ENCODE assay signal across 24 cellular contexts in the genomic region with DNA sequence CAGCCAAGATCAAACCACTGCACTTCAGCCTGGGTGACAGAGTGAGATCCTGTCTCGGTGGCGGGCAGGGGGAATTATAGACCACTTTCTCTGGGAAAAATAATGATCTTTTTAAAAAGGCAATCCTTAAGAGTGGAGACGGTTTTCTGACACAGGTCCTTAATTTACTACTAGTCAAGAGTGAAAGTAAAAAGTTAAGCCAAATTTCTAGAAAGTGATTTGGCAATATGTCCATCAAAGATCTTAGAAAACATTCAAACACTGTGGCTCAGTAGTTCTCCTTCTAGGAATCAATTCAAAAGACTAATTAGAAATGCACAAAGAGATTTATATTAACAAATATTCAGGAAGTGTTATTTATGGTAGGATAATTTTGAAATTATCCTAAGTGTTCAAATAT.
"Had no signal": no experiment of that assay in that cellular context is flagged by ENCODE, and none has a peak within 500 bp of the region (broad histone marks: within the 10 kb centered on the region; RNA-seq: fewer than 3 reads in every experiment).

No MANE protein-coding gene starts in this region.

- H3K4me3 ChIP-seq: lower lobe of right lung, mucosa of descending colon, right lobe of liver, skin epidermis, thoracic aorta, vagina had no signal

- H3K4me1 ChIP-seq: foreskin keratinocyte, lower lobe of right lung, vagina had no signal

- H3K27ac ChIP-seq: epithelial cell of prostate, foreskin keratinocyte, lower lobe of right lung, right lobe of liver, skin epidermis, thoracic aorta, vagina had no signal

- ATAC-seq: foreskin keratinocyte, left colon, lower lobe of right lung, mucosa of descending colon had no signal

- H3K9me3 ChIP-seq: lower lobe of right lung, mucosa of descending colon, right lobe of liver, thoracic aorta, vagina had no signal

- H3K36me3 ChIP-seq: lower lobe of right lung, right lobe of liver, thoracic aorta, vagina had no signal

- H3K27me3 ChIP-seq: foreskin keratinocyte, right lobe of liver, vagina had no signal

- DNase-seq: activated CD4-positive, alpha-beta T cell treated with anti-CD3 and anti-CD28 coated beads for 1 hour; activated CD4-positive, alpha-beta T cell treated with anti-CD3 and anti-CD28 coated beads, Interleukin-2, amount 50 U/mL, for 4 hours; activated CD8-positive, alpha-beta memory T cell treated with anti-CD3 and anti-CD28 coated beads for 24 hours; activated CD8-positive, alpha-beta memory T cell treated with anti-CD3 and anti-CD28 coated beads, Interleukin-2, amount 50 U/mL, for 4 hours; activated naive CD4-positive, alpha-beta T cell treated with anti-CD3 and anti-CD28 coated beads for 36 hours; activated naive CD8-positive, alpha-beta T cell treated with anti-CD3 and anti-CD28 coated beads, Interleukin-2, amount 10 ng/mL, durations not matched to agents 7 days and 5 days; activated T-cell treated with anti-CD3 and anti-CD28 coated beads, Interleukin-2, amount 50 U/mL, for 24 hours; amygdala; cortex of kidney; foreskin keratinocyte; left colon; lower lobe of right lung; mesendoderm; mucosa of descending colon; naive B cell; occipital lobe; right lobe of liver; stimulated activated CD4-positive, alpha-beta T cell treated with anti-CD3 and anti-CD28 coated beads, Interleukin-15, amount 100 ng/mL, for 24 hours; stimulated activated CD8-positive, alpha-beta memory T cell treated with anti-CD3 and anti-CD28 coated beads, Interleukin-4, amount 100 ng/mL, for 48 hours; stimulated activated naive CD4-positive, alpha-beta T cell had no signal
